ENCODE assay signal across 30 cellular contexts in the genomic region with DNA sequence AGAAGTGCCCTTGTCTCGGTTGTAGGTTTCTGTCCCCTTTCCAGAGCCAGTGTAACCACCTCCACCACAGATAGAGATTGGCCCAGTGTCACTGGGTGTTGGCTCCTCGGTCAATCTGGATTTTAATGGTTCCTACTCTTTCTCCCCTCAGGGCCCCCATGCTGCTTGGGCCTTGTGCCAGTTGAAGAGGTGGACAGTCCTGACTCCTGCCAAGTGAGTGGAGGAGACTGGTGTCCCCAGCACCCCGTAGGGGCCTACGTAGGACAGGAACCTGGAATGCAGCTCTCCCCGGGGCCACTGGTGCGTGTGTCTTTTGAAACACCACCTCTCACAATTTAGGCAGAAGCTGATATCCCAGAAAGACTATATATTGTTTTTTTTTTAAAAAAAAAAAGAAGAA.
DNase-seq lines count a peak whose midpoint lies in the region; ATAC-seq, FAIRE-seq and TF ChIP-seq lines count a peak whose summit lies in the region.
"Had no signal": no experiment of that assay in that cellular context is flagged by ENCODE, and none has a peak within 500 bp of the region (broad histone marks: within the 10 kb centered on the region; RNA-seq: fewer than 3 reads in every experiment).

No MANE protein-coding gene starts in this region.

- CTCF ChIA-PET in A549 (lab: Yijun Ruan, JAX) = interaction anchor here (2.0 to 6.5 kb wide), 7 partner anchors 8 to 643 kb away, joined by 5 to 130 read pairs (median 22); no protein-coding TSS in a partner anchor
- CTCF ChIA-PET in MCF 10A (lab: Yijun Ruan, JAX) = interaction anchor here (0.5 to 6.2 kb wide), 7 partner anchors 17 to 450 kb away, joined by 3 to 104 read pairs (median 4); no protein-coding TSS in a partner anchor

- TF ChIP-seq POLR2A in A549 (IDR thresholded peaks at IDR 0.05; ENCODE audit: low read length) (no peak), sigmoid colon (IDR thresholded peaks at IDR 0.05) (no peak)

- peaks cover 25% of the 10 kb centered on the region for H3K4me1 ChIP-seq in A549
- peaks cover 11% of the 10 kb centered on the region for H3K4me1 ChIP-seq in hepatocyte (ENCODE audit: insufficient read depth)
- H3K4me1 ChIP-seq in sigmoid colon = peaks cover 0 to 47% (median 39%) of the 10 kb centered on the region in 4 donors
- H3K4me1 ChIP-seq: right atrium auricular region, upper lobe of left lung had no signal

- FAIRE-seq in A549 (lab: Jason Lieb, UNC) = no peak
- FAIRE-seq: colon had no signal

- H2AFZ ChIP-seq in hepatocyte = no peak overlapping the region

- TF ChIP-seq CTCF in A549 (IDR thresholded peaks at IDR 0.05) = no peak
- TF ChIP-seq CTCF in MCF 10A (IDR thresholded peaks at IDR 0.05; ENCODE audit: unreplicated experiment) = no peak
- no peak for TF ChIP-seq CTCF in hepatocyte (IDR thresholded peaks at IDR 0.05; ENCODE audit: poor library complexity)
- TF ChIP-seq CTCF in sigmoid colon (IDR thresholded peaks at IDR 0.05) = no peak

- H3K27ac Mint-ChIP-seq in MCF 10A (ENCODE audit: low read depth, unreplicated experiment) = peak overlapping the region; percentile 70
- H3K27ac Mint-ChIP-seq: activated CD4-positive, alpha-beta T cell treated with anti-CD3 and anti-CD28 coated beads for 36 hours; effector memory CD8-positive, alpha-beta T cell; IgD-negative memory B cell; T-helper 17 cell had no signal

- no TSS peak for BruUV-seq in MCF 10A (replicated peaks; lab: Mats Ljungman, UMichigan)

- intact Hi-C loops in MCF 10A (cut with micrococcal nuclease) (loop anchor here (5.0 to 10.0 kb wide), 5 partner anchors 249 to 702 kb away; a partner anchor contains a TSS), sigmoid colon (cut with DNase I) (loop anchor here (10.0 kb wide), 1 partner anchor 652 kb away; no protein-coding TSS in a partner anchor)

- no peaks in the 10 kb centered on the region for H3K27me3 Mint-ChIP-seq in MCF 10A (ENCODE audit: insufficient read depth, unreplicated experiment)
- H3K27me3 Mint-ChIP-seq: activated CD4-positive, alpha-beta T cell treated with anti-CD3 and anti-CD28 coated beads for 36 hours; IgD-negative memory B cell had no signal

- peak overlapping the region; percentile 74 to 89 for H3K27ac ChIP-seq in A549
- H3K27ac ChIP-seq in hepatocyte = peak overlapping the region; percentile 2
- peak overlapping the region; percentile 56 to 69 (median 66) for H3K27ac ChIP-seq in sigmoid colon
- H3K27ac ChIP-seq: BLaER1, right atrium auricular region, upper lobe of left lung had no signal

- TF ChIP-seq RAD21 in A549 (conservative IDR thresholded peaks at IDR 0.05 in 1 of 2, IDR thresholded peaks at IDR 0.05 in 1 of 2) = no peak

- H3K4me3 ChIP-seq in A549 = no peak overlapping the region
- no peak overlapping the region for H3K4me3 ChIP-seq in hepatocyte
- no peak overlapping the region for H3K4me3 ChIP-seq in sigmoid colon
- H3K4me3 ChIP-seq: adrenal gland, BLaER1, HAP-1, lung, right atrium auricular region, upper lobe of left lung had no signal

- no peaks in the 10 kb centered on the region for H4K20me1 ChIP-seq in hepatocyte (ENCODE audit: insufficient read depth, poor library complexity, severe bottlenecking)
- H4K20me1 ChIP-seq: BLaER1 had no signal

- WGBS in A549 (ENCODE audit: missing lambda C conversion rate) = 95% methylated on average over 6 of the region's 6 CpGs
- WGBS in hepatocyte (ENCODE audit: low lambda C conversion rate, missing lambda C conversion rate) = 89% methylated on average over 6 of the region's 6 CpGs
- WGBS in sigmoid colon, 2 donors = 91 to 92% methylated on average over 6 of the region's 6 CpGs

- H3K36me3 ChIP-seq in hepatocyte (replicated peaks; ENCODE audit: insufficient read depth, low read depth) (no peaks in the 10 kb centered on the region), sigmoid colon (peaks cover 25 to 49% (median 31%) of the 10 kb centered on the region in 4 donors)
- H3K36me3 ChIP-seq: adrenal gland, BLaER1, brain microvascular endothelial cell, HAP-1, right atrium auricular region, upper lobe of left lung had no signal

- DNase-seq in A549 (ENCODE audit: low read depth in 1 of 2, low spot score in 1 of 2) (no peak), MCF 10A (ENCODE audit: unreplicated experiment) (no peak), hepatocyte (ENCODE audit: low spot score) (no peak), sigmoid colon (no peak), inferior parietal cortex (ENCODE audit: extremely low spot score) (no peak)
- no peak for DNase-seq in activated CD4-positive, alpha-beta T cell treated with anti-CD3 and anti-CD28 coated beads for 1 hour
- DNase-seq: activated CD4-positive, alpha-beta T cell treated with anti-CD3 and anti-CD28 coated beads for 36 hours; activated naive CD4-positive, alpha-beta T cell; activated T-cell treated with anti-CD3 and anti-CD28 coated beads, Interleukin-2, amount 50 U/mL, for 4 hours; COR-L47; DMS79 treated with DMSO at 0.1 percent for 48 hours; effector memory CD8-positive, alpha-beta T cell; NCI-H1092 treated with DMSO at 0.1 percent for 48 hours; NCI-H1930; NCI-H2227 treated with DMSO at 0.1 percent for 48 hours; occipital lobe; SK-N-SH; stimulated activated naive CD8-positive, alpha-beta T cell treated with anti-CD3 and anti-CD28 coated beads, Interleukin-15, Interleukin-2, amounts not matched to agents 100 U/mL and 50 U/mL, for 24 hours; T-helper 17 cell had no signal

- peaks cover 9% of the 10 kb centered on the region for H3K4me1 Mint-ChIP-seq in MCF 10A (ENCODE audit: insufficient read depth, unreplicated experiment)

- H3K4me3 Mint-ChIP-seq in MCF 10A (ENCODE audit: unreplicated experiment) = no peak overlapping the region
- H3K4me3 Mint-ChIP-seq: activated CD4-positive, alpha-beta T cell treated with anti-CD3 and anti-CD28 coated beads for 36 hours; activated T-cell treated with anti-CD3 and anti-CD28 coated beads, Interleukin-2, amount 50 U/mL, for 4 hours; effector memory CD8-positive, alpha-beta T cell; IgD-negative memory B cell; T-helper 17 cell had no signal

- no peaks in the 10 kb centered on the region for H3K9me3 Mint-ChIP-seq in MCF 10A (ENCODE audit: unreplicated experiment)
- H3K9me3 Mint-ChIP-seq: activated T-cell treated with anti-CD3 and anti-CD28 coated beads, Interleukin-2, amount 50 U/mL, for 4 hours; effector memory CD8-positive, alpha-beta T cell; IgD-negative memory B cell had no signal

- POLR2A ChIA-PET in A549 (lab: Yijun Ruan, JAX) = interaction anchor here (0.6 kb wide), 1 partner anchor 223 kb away, joined by 3 read pairs; no protein-coding TSS in a partner anchor
- POLR2A ChIA-PET in MCF 10A (lab: Yijun Ruan, JAX) = interaction anchor here (0.8 kb wide), 1 partner anchor 23 kb away, joined by 3 read pairs; no protein-coding TSS in a partner anchor

- H3K79me2 ChIP-seq in hepatocyte = no peaks in the 10 kb centered on the region

- H3K9me3 ChIP-seq in A549 = no peaks in the 10 kb centered on the region
- no peaks in the 10 kb centered on the region for H3K9me3 ChIP-seq in hepatocyte (ENCODE audit: low read depth)
- no peaks in the 10 kb centered on the region for H3K9me3 ChIP-seq in sigmoid colon
- H3K9me3 ChIP-seq: adrenal gland, BLaER1, HAP-1, right atrium auricular region, SK-N-SH, upper lobe of left lung had no signal

- no peak for ATAC-seq in A549
- ATAC-seq in HG03460 (IDR thresholded peaks at IDR 0.05; ENCODE audit: unreplicated experiment) = no peak
- ATAC-seq in GM19463 (IDR thresholded peaks at IDR 0.05; ENCODE audit: unreplicated experiment) = no peak
- ATAC-seq: activated CD4-positive, alpha-beta T cell treated with anti-CD3 and anti-CD28 coated beads for 36 hours; activated T-cell treated with anti-CD3 and anti-CD28 coated beads, Interleukin-2, amount 50 U/mL, for 4 hours; effector memory CD8-positive, alpha-beta T cell; stimulated activated naive CD8-positive, alpha-beta T cell treated with anti-CD3 and anti-CD28 coated beads, Interleukin-15, Interleukin-2, amounts not matched to agents 100 U/mL and 50 U/mL, for 24 hours; T-helper 17 cell had no signal

- H3K4me2 ChIP-seq in A549 (peak overlapping the region; percentile 50), hepatocyte (no peak overlapping the region)
- H3K4me2 ChIP-seq: BLaER1, SK-N-SH had no signal

- no peak for TF ChIP-seq EP300 in A549 (IDR thresholded peaks at IDR 0.05)
- no peak for TF ChIP-seq EP300 in sigmoid colon (IDR thresholded peaks at IDR 0.05)

- peaks cover 17% of the 10 kb centered on the region for H3K36me3 Mint-ChIP-seq in MCF 10A (ENCODE audit: insufficient read depth, unreplicated experiment)

- no peaks in the 10 kb centered on the region for H3K9me2 ChIP-seq in hepatocyte (replicated peaks; ENCODE audit: insufficient read depth)
- H3K9me2 ChIP-seq: SK-N-SH had no signal

- no peaks in the 10 kb centered on the region for H3K27me3 ChIP-seq in hepatocyte
- no peaks in the 10 kb centered on the region for H3K27me3 ChIP-seq in sigmoid colon
- H3K27me3 ChIP-seq: adrenal gland, BLaER1, brain microvascular endothelial cell, right atrium auricular region, upper lobe of left lung had no signal

TF ChIP-seq in A549, 52 proteins besides CTCF, POLR2A, EP300 and RAD21:
- no peak for TF ChIP-seq EHF (CRISPR knock-in tag; IDR thresholded peaks at IDR 0.05)

Comparison
In these comparisons a context has a peak if more than half of its experiments do, and no peak if none do; other contexts are left out.
1. H3K27ac ChIP-seq: peak in every context shown above with its lines; median percentile 82 in A549; 66 in sigmoid colon; 2 in hepatocyte.